Comparison of ENCODE assay signal across 8 cellular contexts in the genomic region with DNA sequence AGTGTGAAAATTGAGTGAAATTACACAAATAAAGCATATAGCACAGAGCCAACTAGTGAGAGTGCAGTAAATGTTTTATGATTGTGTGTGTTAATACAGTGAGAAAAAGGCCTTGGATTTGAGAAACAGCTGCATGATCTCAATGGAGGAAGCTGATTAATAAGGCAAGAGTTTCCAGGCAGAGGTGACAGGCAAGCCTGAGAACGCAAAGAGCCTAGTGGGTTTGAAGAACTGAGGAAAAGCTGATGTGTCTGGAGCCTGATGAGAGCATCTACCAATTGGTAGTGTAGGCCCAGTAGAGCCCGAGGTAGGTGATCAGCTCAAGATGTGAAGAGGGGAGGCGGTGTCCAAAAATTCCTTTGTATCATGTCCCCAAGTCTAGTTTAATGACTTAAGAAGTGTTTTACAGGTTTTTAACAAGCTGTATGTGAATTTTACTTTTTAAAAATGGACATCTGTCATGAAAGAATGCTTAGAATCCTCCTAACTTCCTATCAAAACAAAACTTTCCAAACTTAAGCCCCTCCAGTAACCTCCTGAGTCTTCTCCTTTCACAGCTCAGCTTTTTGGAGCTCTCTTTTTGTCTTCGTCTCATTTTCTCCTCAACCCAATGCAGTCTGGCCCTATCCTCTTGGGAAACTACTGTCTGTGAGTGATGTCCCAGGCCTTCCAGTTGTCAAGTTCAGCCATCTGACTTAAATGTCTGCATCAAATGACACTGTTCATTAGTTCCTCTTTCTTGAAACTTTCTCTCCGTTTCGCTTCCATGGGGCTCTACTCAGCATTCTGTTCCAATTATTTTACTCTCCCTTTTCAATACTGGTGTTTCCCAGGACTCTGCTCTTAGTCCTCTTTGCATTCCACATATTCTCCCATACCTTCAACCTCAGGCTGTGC. TPM values are rescaled to one million over a fixed set of nuclear protein-coding genes. Genes with fewer than 3 reads are reported as not detected.
A peak's percentile ranks its signal among the peaks of the same experiment; 100 is the strongest.
DNase-seq lines count a peak whose midpoint lies in the region; ATAC-seq and TF ChIP-seq lines count a peak whose summit lies in the region.

No MANE protein-coding gene starts in this region.

- peaks cover 7% of the 10 kb centered on the region for H3K36me3 Mint-ChIP-seq in memory B cell
- no peaks in the 10 kb centered on the region for H3K36me3 Mint-ChIP-seq in natural killer cell treated with Interleukin-12 subunit alpha and Interleukin-12 subunit beta and Interleukin-15 and Interleukin-18, amount 100 ng/mL, for 72 hours

- no peaks in the 10 kb centered on the region for H3K27me3 Mint-ChIP-seq in memory B cell
- H3K27me3 Mint-ChIP-seq in natural killer cell treated with Interleukin-12 subunit alpha and Interleukin-12 subunit beta and Interleukin-15 and Interleukin-18, amount 100 ng/mL, for 72 hours: peaks cover 2 to 16% of the 10 kb centered on the region in 2 donors

- no peaks in the 10 kb centered on the region; the same call in none of the 2 replicates for H3K4me1 ChIP-seq in BE2C
- peaks cover 3 to 22% of the 10 kb centered on the region in 2 donors for H3K4me1 ChIP-seq in ascending aorta

- intact Hi-C loops in ascending aorta (cut with DNase I): loop anchor here (5.0 kb wide), 3 partner anchors 84 to 696 kb away; a partner anchor contains a TSS

- H3K36me3 ChIP-seq in BE2C (0 out of 2 replicates have a peak, but pooled peaks cover 3% of the 10 kb centered on the region), ascending aorta (no peaks in the 10 kb centered on the region)

- ATAC-seq in memory B cell (ENCODE audit: low read depth): peak; percentile 18
- no peak for ATAC-seq in HG02642 (IDR thresholded peaks at IDR 0.05; ENCODE audit: poor library complexity, unreplicated experiment)
- no peak for ATAC-seq in natural killer cell treated with Interleukin-12 subunit alpha and Interleukin-12 subunit beta and Interleukin-15 and Interleukin-18, amount 100 ng/mL, for 72 hours
- ATAC-seq in HG03457 (IDR thresholded peaks at IDR 0.05; ENCODE audit: unreplicated experiment): no peak

- no peak overlapping the region for H3K4me3 Mint-ChIP-seq in memory B cell
- no peak overlapping the region for H3K4me3 Mint-ChIP-seq in natural killer cell treated with Interleukin-12 subunit alpha and Interleukin-12 subunit beta and Interleukin-15 and Interleukin-18, amount 100 ng/mL, for 72 hours

- TF ChIP-seq CTCF in BE2C (IDR thresholded peaks at IDR 0.05; ENCODE audit: low read depth, low read length) (no peak), ascending aorta (IDR thresholded peaks at IDR 0.05) (no peak)

- no peak overlapping the region for H3K27ac Mint-ChIP-seq in memory B cell
- no peak overlapping the region for H3K27ac Mint-ChIP-seq in natural killer cell treated with Interleukin-12 subunit alpha and Interleukin-12 subunit beta and Interleukin-15 and Interleukin-18, amount 100 ng/mL, for 72 hours

- DNase-seq in BE2C (no peak), HCEC 1CT (peak; percentile 41), ascending aorta (ENCODE audit: low spot score in 2 of 2) (no peak), memory B cell (ENCODE audit: low spot score in 2 of 2) (peak in 1 of 2 donors; percentile 19), 8988T (no peak)
- no peak for DNase-seq in natural killer cell treated with Interleukin-12 subunit alpha and Interleukin-12 subunit beta and Interleukin-15 and Interleukin-18, amount 100 ng/mL, for 72 hours (ENCODE audit: low spot score)

- H3K4me3 ChIP-seq in BE2C (ENCODE audit: low read depth, low read length) (peak overlapping the region; percentile 94), ascending aorta (peak overlapping the region; percentile 85 to 86)

- peaks cover 9% of the 10 kb centered on the region for H3K4me1 Mint-ChIP-seq in memory B cell
- peaks cover 9 to 18% of the 10 kb centered on the region in 2 donors for H3K4me1 Mint-ChIP-seq in natural killer cell treated with Interleukin-12 subunit alpha and Interleukin-12 subunit beta and Interleukin-15 and Interleukin-18, amount 100 ng/mL, for 72 hours (ENCODE audit: low read depth in 2 of 2)

- H3K27ac ChIP-seq in ascending aorta: no peak overlapping the region

- no peaks in the 10 kb centered on the region for H3K27me3 ChIP-seq in BE2C
- H3K27me3 ChIP-seq in ascending aorta: no peaks in the 10 kb centered on the region

- H3K9me3 Mint-ChIP-seq in memory B cell: no peaks in the 10 kb centered on the region
- H3K9me3 Mint-ChIP-seq in natural killer cell treated with Interleukin-12 subunit alpha and Interleukin-12 subunit beta and Interleukin-15 and Interleukin-18, amount 100 ng/mL, for 72 hours: no peaks in the 10 kb centered on the region

- H3K9me3 ChIP-seq in BE2C (no peaks in the 10 kb centered on the region), ascending aorta (no peaks in the 10 kb centered on the region)

RNA-seq across cellular contexts. Expression of a gene that starts 1.2 kb away (rescaled TPM):
- 20.1 TPM for polyA plus RNA-seq in BE2C (2012; ENCODE audit: insufficient read depth, insufficient read length, low read depth)
- 10.0 TPM for total RNA-seq in ascending aorta
- total RNA-seq in natural killer cell treated with Interleukin-12 subunit alpha and Interleukin-12 subunit beta and Interleukin-15 and Interleukin-18, amount 100 ng/mL, for 72 hours: 10 to 100 TPM; 26.0 to 30.6 TPM

RNA-seq across cellular contexts. Expression of a gene that starts 1.9 kb away (rescaled TPM):
- 52.1 TPM for polyA plus RNA-seq in BE2C (2012; ENCODE audit: insufficient read depth, insufficient read length, low read depth)
- 0.53 TPM for total RNA-seq in ascending aorta
- under 1 TPM in 1 of 2 donors, not detected in 1; 0.31 TPM for total RNA-seq in natural killer cell treated with Interleukin-12 subunit alpha and Interleukin-12 subunit beta and Interleukin-15 and Interleukin-18, amount 100 ng/mL, for 72 hours
